27 cellular contexts compared by ENCODE assay signal in the genomic region with DNA sequence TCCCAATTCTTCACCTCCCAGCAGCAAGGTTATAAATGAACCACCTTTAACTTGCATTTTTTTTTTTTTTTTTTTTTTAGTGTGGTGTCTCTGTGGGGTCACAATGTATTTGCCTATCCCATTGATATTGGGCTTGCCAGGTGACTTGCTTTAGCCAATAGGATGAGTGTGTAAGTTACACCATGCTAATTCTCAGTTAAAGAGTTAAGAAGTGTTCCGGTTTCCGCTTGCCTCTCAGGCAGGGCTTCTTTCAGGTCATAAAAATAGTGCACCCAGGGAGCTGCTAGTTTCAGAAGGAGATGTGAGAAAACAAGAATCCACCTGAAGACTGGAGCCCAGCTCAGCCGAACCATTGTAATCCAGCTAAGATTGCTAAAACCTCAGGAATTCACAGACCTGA.
"Had no signal": no experiment of that assay in that cellular context is flagged by ENCODE, and none has a peak within 500 bp of the region (broad histone marks: within the 10 kb centered on the region; RNA-seq: fewer than 3 reads in every experiment).

No MANE protein-coding gene starts in this region.

- H3K27ac ChIP-seq: left ventricle myocardium inferior, ovary, right atrium auricular region, skin epidermis, stomach, testis, thyroid gland, transverse colon, upper lobe of right lung had no signal

- H3K4me1 ChIP-seq: left ventricle myocardium inferior, right atrium auricular region, testis, thyroid gland, transverse colon, upper lobe of right lung had no signal

- H3K9me3 Mint-ChIP-seq: nephron progenitor cell had no signal

- H3K4me1 Mint-ChIP-seq: immature natural killer cell; naive B cell; natural killer cell; nephron progenitor cell; stimulated activated naive B cell treated with anti-CD40 and anti-IgM and Interleukin-4, amounts not matched to agents 10 μg/mL and 1 μg/mL and 100 μg/mL, for 72 hours had no signal

- FAIRE-seq: islet of Langerhans, urothelium cell line had no signal

- DNase-seq: hypothalamus; immature natural killer cell; left ventricle myocardium inferior; mesendoderm; naive B cell; natural killer cell; nephron progenitor cell; ovary; stimulated activated CD4-positive, alpha-beta T cell treated with anti-CD3 and anti-CD28 coated beads, Interleukin-12 subunit alpha, Interleukin-12 subunit beta, amount 100 ng/mL, for 4 hours; stimulated activated CD4-positive, alpha-beta T cell treated with anti-CD3 and anti-CD28 coated beads, Interleukin-15, amount 100 ng/mL, for 24 hours; stimulated activated CD4-positive, alpha-beta T cell treated with anti-CD3 and anti-CD28 coated beads, Interleukin-2, amount 100 ng/mL, for 24 hours; stimulated activated CD4-positive, alpha-beta T cell treated with anti-CD3 and anti-CD28 coated beads, Interleukin-4, amount 100 ng/mL, for 1 hour; stimulated activated naive B cell treated with anti-CD40 and anti-IgM and Interleukin-4, amounts not matched to agents 10 μg/mL and 1 μg/mL and 100 μg/mL, for 72 hours; stimulated activated naive CD8-positive, alpha-beta T cell treated with anti-CD3 and anti-CD28 coated beads, Interleukin-15, Interleukin-2, amounts not matched to agents 100 U/mL and 50 U/mL, for 24 hours; stomach; testis; thyroid gland; transverse colon; upper lobe of right lung had no signal

- H3K27me3 Mint-ChIP-seq: naive B cell; progenitor cell of endocrine pancreas; stimulated activated naive B cell treated with anti-CD40 and anti-IgM and Interleukin-4, amounts not matched to agents 10 μg/mL and 1 μg/mL and 100 μg/mL, for 72 hours had no signal

- ATAC-seq: natural killer cell; sciatic nerve; stimulated activated naive B cell treated with anti-CD40 and anti-IgM and Interleukin-4, amounts not matched to agents 10 μg/mL and 1 μg/mL and 100 μg/mL, for 72 hours; stimulated activated naive CD8-positive, alpha-beta T cell treated with anti-CD3 and anti-CD28 coated beads, Interleukin-15, Interleukin-2, amounts not matched to agents 100 U/mL and 50 U/mL, for 24 hours; upper lobe of right lung had no signal

- H3K4me3 ChIP-seq: left ventricle myocardium inferior, lung, ovary, right atrium auricular region, skin epidermis, stomach, testis, thyroid gland, transverse colon, upper lobe of right lung had no signal

- H3K27ac Mint-ChIP-seq: immature natural killer cell; mesothelial cell of epicardium; naive B cell; natural killer cell; nephron progenitor cell; progenitor cell of endocrine pancreas; stimulated activated naive B cell treated with anti-CD40 and anti-IgM and Interleukin-4, amounts not matched to agents 10 μg/mL and 1 μg/mL and 100 μg/mL, for 72 hours had no signal

- H3K4me3 Mint-ChIP-seq: immature natural killer cell; mesothelial cell of epicardium; naive B cell; natural killer cell; nephron progenitor cell; stimulated activated naive B cell treated with anti-CD40 and anti-IgM and Interleukin-4, amounts not matched to agents 10 μg/mL and 1 μg/mL and 100 μg/mL, for 72 hours had no signal

- H3K36me3 Mint-ChIP-seq: immature natural killer cell; mesothelial cell of epicardium; naive B cell; natural killer cell; stimulated activated naive B cell treated with anti-CD40 and anti-IgM and Interleukin-4, amounts not matched to agents 10 μg/mL and 1 μg/mL and 100 μg/mL, for 72 hours had no signal

- H3K27me3 ChIP-seq: ovary, right atrium auricular region, stomach, testis, thyroid gland, transverse colon, upper lobe of right lung had no signal

- H3K9me3 ChIP-seq: ovary, right atrium auricular region, stomach, testis, thyroid gland, transverse colon, upper lobe of right lung had no signal

- H3K36me3 ChIP-seq: left ventricle myocardium inferior, ovary, right atrium auricular region, stomach, thyroid gland, transverse colon, upper lobe of right lung had no signal
